ENCODE assay signal across 8 cellular contexts in genomic region chr15:98903377-98904018, GRCh38.
A peak's percentile ranks its signal among the peaks of the same experiment; 100 is the strongest.
DNase-seq lines count a peak whose midpoint lies in the region; ATAC-seq, FAIRE-seq and TF ChIP-seq lines count a peak whose summit lies in the region.
"Had no signal": no experiment of that assay in that cellular context is flagged by ENCODE, and none has a peak within 500 bp of the region (broad histone marks: within the 10 kb centered on the region; RNA-seq: fewer than 3 reads in every experiment).

No MANE protein-coding gene starts in this region.

- no peak for TF ChIP-seq RAD21 in HepG2 (CRISPR knock-in tag; IDR thresholded peaks at IDR 0.05)

- H4K20me1 ChIP-seq in OCI-LY3 (ENCODE audit: insufficient read depth, low read length): no peaks in the 10 kb centered on the region
- peaks cover 21% of the 10 kb centered on the region for H4K20me1 ChIP-seq in HepG2 (ENCODE audit: insufficient read depth, low read length)

- H3K36me3 ChIP-seq in OCI-LY3 (replicated peaks; ENCODE audit: low read depth, low read length) (no peaks in the 10 kb centered on the region), parathyroid adenoma (ENCODE audit: control insufficient read depth, insufficient read depth, low read length) (no peaks in the 10 kb centered on the region), gastrocnemius medialis (no peaks in the 10 kb centered on the region), adrenal gland (replicated peaks in 1 of 2) (peaks cover 0 to 10% of the 10 kb centered on the region in 2 donors), HepG2 (replicated peaks in 1 of 2; ENCODE audit: control insufficient read depth in 1 of 2, insufficient read depth in 2 of 2, low read length in 2 of 2) (peaks cover 16 to 48% of the 10 kb centered on the region in 2 experiments)

- no peak for TF ChIP-seq EP300 in HepG2 (IDR thresholded peaks at IDR 0.05; ENCODE audit: low read depth in 2 of 2, low read length in 2 of 2)
- TF ChIP-seq EP300 in HepG2 (CRISPR knock-in tag; IDR thresholded peaks at IDR 0.05; ENCODE audit: borderline replicate concordance): no peak

- POLR2A ChIA-PET in HepG2 (lab: Yijun Ruan, JAX): no interaction called here

- ATAC-seq in GM21360 (IDR thresholded peaks at IDR 0.05; ENCODE audit: unreplicated experiment): peak; percentile 51
- no peak for ATAC-seq in gastrocnemius medialis
- no peak for ATAC-seq in HepG2
- ATAC-seq: T-cell had no signal

- H3K4me1 ChIP-seq in OCI-LY3 (ENCODE audit: low read length) (peaks cover 9% of the 10 kb centered on the region), parathyroid adenoma (peaks cover 25% of the 10 kb centered on the region), gastrocnemius medialis (peaks cover 0 to 2% of the 10 kb centered on the region in 2 donors), adrenal gland (replicated peaks in 1 of 2) (peaks cover 0 to 20% of the 10 kb centered on the region in 2 donors), HepG2 (ENCODE audit: insufficient read depth, low read length) (peaks cover 23% of the 10 kb centered on the region; the same call in 1 of the 2 replicates)

- H3K9me3 ChIP-seq in OCI-LY3 (ENCODE audit: insufficient read depth, low read length) (no peaks in the 10 kb centered on the region), parathyroid adenoma (ENCODE audit: control insufficient read depth, low read length) (no peaks in the 10 kb centered on the region), gastrocnemius medialis (no peaks in the 10 kb centered on the region), adrenal gland (replicated peaks in 1 of 3) (no peaks in the 10 kb centered on the region), HepG2 (ENCODE audit: low read length) (no peaks in the 10 kb centered on the region)

- H3K27ac ChIP-seq in OCI-LY3 (ENCODE audit: low read length) (no peak overlapping the region), epithelial cell of prostate (peak overlapping the region; percentile 96), parathyroid adenoma (peak overlapping the region; percentile 97), gastrocnemius medialis (no peak overlapping the region), adrenal gland (peak overlapping the region in 2 of 5 donors; percentile 21 to 65), HepG2 (ENCODE audit: extremely low read length, insufficient read depth, low read length) (no peak overlapping the region)

- H3K4me2 ChIP-seq in OCI-LY3 (ENCODE audit: low read length) (0 out of 2 replicates have a peak overlapping the region, but pooled peaks have one; percentile 0), parathyroid adenoma (ENCODE audit: low read length) (no peak overlapping the region), HepG2 (ENCODE audit: low read depth, low read length) (no peak overlapping the region)

- CTCF ChIA-PET in HepG2 (lab: Yijun Ruan, JAX; ENCODE audit: low intra/inter-chr PET ratio, low total read pairs): no interaction called here

- H2AFZ ChIP-seq in OCI-LY3 (ENCODE audit: low read depth, low read length): no peak overlapping the region
- peak overlapping the region; percentile 24 for H2AFZ ChIP-seq in parathyroid adenoma
- H2AFZ ChIP-seq in HepG2 (ENCODE audit: low read length): no peak overlapping the region

- no peak for FAIRE-seq in HepG2 (lab: Jason Lieb, UNC)

- no peak for TF ChIP-seq CTCF in OCI-LY3 (IDR thresholded peaks at IDR 0.05; ENCODE audit: low read depth, low read length)
- no peak for TF ChIP-seq CTCF in parathyroid adenoma (IDR thresholded peaks at IDR 0.05)
- TF ChIP-seq CTCF in gastrocnemius medialis (IDR thresholded peaks at IDR 0.05 in 4 of 5, conservative IDR thresholded peaks at IDR 0.05 in 1 of 5): no peak
- no peak for TF ChIP-seq CTCF in adrenal gland (IDR thresholded peaks at IDR 0.05)
- no peak for TF ChIP-seq CTCF in HepG2 (CRISPR knock-in tag; IDR thresholded peaks at IDR 0.05)

- no peak for TF ChIP-seq POLR2A in gastrocnemius medialis (IDR thresholded peaks at IDR 0.05)
- TF ChIP-seq POLR2A in adrenal gland (IDR thresholded peaks at IDR 0.05): no peak
- no peak for TF ChIP-seq POLR2A in HepG2 (IDR thresholded peaks at IDR 0.05; ENCODE audit: insufficient read depth in 1 of 2, low read depth in 2 of 2, low read length in 2 of 2)

- H3K4me3 ChIP-seq in OCI-LY3 (ENCODE audit: low read length) (no peak overlapping the region), parathyroid adenoma (ENCODE audit: low read depth, low read length) (no peak overlapping the region), gastrocnemius medialis (no peak overlapping the region), adrenal gland (no peak overlapping the region), HepG2 (replicated peaks in 1 of 3; ENCODE audit: insufficient read depth in 1 of 3, low read depth in 2 of 3, low read length in 3 of 3) (no peak overlapping the region)

- H3K79me2 ChIP-seq in OCI-LY3 (ENCODE audit: low read length): no peaks in the 10 kb centered on the region
- H3K79me2 ChIP-seq in parathyroid adenoma: no peaks in the 10 kb centered on the region
- H3K79me2 ChIP-seq in HepG2 (ENCODE audit: insufficient read depth, low read length): peaks cover 3% of the 10 kb centered on the region

- DNase-seq in epithelial cell of prostate (ENCODE audit: low read depth, low spot score) (peak; percentile 82), gastrocnemius medialis (no peak), adrenal gland (no peak), HepG2 (ENCODE audit: low spot score) (no peak)
- DNase-seq: T-cell had no signal

- WGBS in adrenal gland, 4 donors: 78 to 87% (median 85%) methylated on average over 9 of the region's 9 CpGs
- WGBS in HepG2 (ENCODE audit: low lambda C conversion rate): 96% methylated on average over 9 of the region's 9 CpGs

- no TSS peak for BruUV-seq in HepG2 (replicated peaks; lab: Mats Ljungman, UMichigan)

- H3K9ac ChIP-seq in OCI-LY3 (ENCODE audit: low read length) (no peak overlapping the region), parathyroid adenoma (no peak overlapping the region), HepG2 (ENCODE audit: insufficient read depth, low read depth, low read length) (no peak overlapping the region)

- intact Hi-C loops in gastrocnemius medialis (cut with DNase I; ENCODE audit: low total_unique reads): no loop called here
- intact Hi-C loops in adrenal gland (cut with DNase I): loop anchor here in 1 of 2 donors (10.0 kb wide), 2 partner anchors 161 to 379 kb away; no protein-coding TSS in a partner anchor
- intact Hi-C loops in HepG2 (cut with micrococcal nuclease; ENCODE audit: unreplicated experiment): loop anchor here (2.0 kb wide), 3 partner anchors 125 to 461 kb away; no protein-coding TSS in a partner anchor

- H3K27me3 ChIP-seq in OCI-LY3 (ENCODE audit: low read depth, low read length) (no peaks in the 10 kb centered on the region), parathyroid adenoma (ENCODE audit: control insufficient read depth, insufficient read depth, low read length) (no peaks in the 10 kb centered on the region), gastrocnemius medialis (no peaks in the 10 kb centered on the region), adrenal gland (no peaks in the 10 kb centered on the region), HepG2 (ENCODE audit: control insufficient read depth in 1 of 2, insufficient read depth in 2 of 2, low read length in 2 of 2) (no peaks in the 10 kb centered on the region)

- in situ Hi-C loops in gastrocnemius medialis (cut with MboI; ENCODE audit: low sequenced_read_pairs in 4 of 4) (loop anchor here in 1 of 4 donors (25.0 kb wide), 1 partner anchor 116 kb away; no protein-coding TSS in a partner anchor), HepG2 (cut with HindIII; ENCODE audit: extremely low pct_ligation_motif_present, low pct_unique_long_range_greater_than_20kb) (no loop called here)

TF ChIP-seq in HepG2, 621 proteins besides CTCF, POLR2A, EP300 and RAD21 (continues in another document):
- TF ChIP-seq ZNF660 (CRISPR knock-in tag; IDR thresholded peaks at IDR 0.05; ENCODE audit: borderline replicate concordance, low read depth): no peak
- no peak for TF ChIP-seq NR2F2 (IDR thresholded peaks at IDR 0.05; ENCODE audit: borderline replicate concordance, low read depth)
- TF ChIP-seq DNMT1 (CRISPR knock-in tag; IDR thresholded peaks at IDR 0.05): no peak
- no peak for TF ChIP-seq MXD1 (CRISPR knock-in tag; IDR thresholded peaks at IDR 0.05)
- no peak for TF ChIP-seq SALL2 (CRISPR knock-in tag; IDR thresholded peaks at IDR 0.05)
- TF ChIP-seq ZNF720 (CRISPR knock-in tag; IDR thresholded peaks at IDR 0.05): no peak
- no peak for TF ChIP-seq HNRNPL (IDR thresholded peaks at IDR 0.05; ENCODE audit: low read depth, low read length)
- TF ChIP-seq ZC3H4 (CRISPR knock-in tag; IDR thresholded peaks at IDR 0.05; ENCODE audit: borderline replicate concordance): no peak
- TF ChIP-seq REXO4 (CRISPR knock-in tag; IDR thresholded peaks at IDR 0.05; ENCODE audit: borderline replicate concordance): no peak
- TF ChIP-seq GMEB1 (CRISPR knock-in tag; IDR thresholded peaks at IDR 0.05; ENCODE audit: borderline replicate concordance): no peak
- TF ChIP-seq TAF15 (IDR thresholded peaks at IDR 0.05; ENCODE audit: low read depth, low read length, poor library complexity, severe bottlenecking): no peak
- no peak for TF ChIP-seq IRF2 (CRISPR knock-in tag; IDR thresholded peaks at IDR 0.05)
- TF ChIP-seq CERS6 (CRISPR knock-in tag; IDR thresholded peaks at IDR 0.05): no peak

Comparison
In these comparisons a context has a peak if more than half of its experiments do, and no peak if none do; other contexts are left out.
1. H3K27ac ChIP-seq: peak in epithelial cell of prostate (single experiment) and parathyroid adenoma (single experiment); none in OCI-LY3 (single experiment), gastrocnemius medialis (0 of 4) and HepG2 (single experiment).